12 cellular contexts compared by ENCODE assay signal in genomic region chr7:93920496-93921189, GRCh38. TPM values are rescaled to one million over a fixed set of nuclear protein-coding genes. Genes with fewer than 3 reads are reported as not detected.
DNase-seq lines count a peak whose midpoint lies in the region; ATAC-seq and TF ChIP-seq lines count a peak whose summit lies in the region.
"Had no signal": no experiment of that assay in that cellular context is flagged by ENCODE, and none has a peak within 500 bp of the region (broad histone marks: within the 10 kb centered on the region; RNA-seq: fewer than 3 reads in every experiment).

No MANE protein-coding gene starts in this region.

- ATAC-seq in SK-N-SH treated with all-trans-retinoic acid at 6 μM for 48 hours = peak; percentile 9
- ATAC-seq in GM19324 (IDR thresholded peaks at IDR 0.05; ENCODE audit: low FRiP score, unreplicated experiment) = no peak

- BruUV-seq in Calu3 (replicated peaks; lab: Mats Ljungman, UMichigan) = no TSS peak

- CTCF ChIA-PET in Calu3 (lab: Charles Lee) = interaction anchor here (0.6 kb wide), 1 partner anchor 78 kb away, joined by 4 read pairs; no protein-coding TSS in a partner anchor

- H3K4me3 ChIP-seq in sigmoid colon = peak overlapping the region in 3 of 4 donors; percentile 62 to 74 (median 64)

- H3K36me3 ChIP-seq in sigmoid colon = no peaks in the 10 kb centered on the region
- H3K36me3 ChIP-seq: HAP-1 had no signal

- no peak for TF ChIP-seq POLR2A in sigmoid colon (IDR thresholded peaks at IDR 0.05)

- 72 to 79% methylated on average over 6 of the region's 6 CpGs for WGBS in sigmoid colon, 2 donors

- no peaks in the 10 kb centered on the region for H3K27me3 ChIP-seq in sigmoid colon

- H3K4me3 Mint-ChIP-seq in Calu3 (ENCODE audit: low read depth, unreplicated experiment) (peak overlapping the region; percentile 75), glutamatergic neuron (ENCODE audit: unreplicated experiment) (peak overlapping the region; percentile 28)

- H3K36me3 Mint-ChIP-seq in Calu3 (ENCODE audit: insufficient read depth, unreplicated experiment) (peaks cover 20% of the 10 kb centered on the region), glutamatergic neuron (ENCODE audit: unreplicated experiment) (no peaks in the 10 kb centered on the region)

- H3K27me3 Mint-ChIP-seq in Calu3 (ENCODE audit: unreplicated experiment) = no peaks in the 10 kb centered on the region
- H3K27me3 Mint-ChIP-seq in glutamatergic neuron (ENCODE audit: unreplicated experiment) = no peaks in the 10 kb centered on the region

- TF ChIP-seq CTCF in Calu3 (IDR thresholded peaks at IDR 0.05; ENCODE audit: unreplicated experiment) = no peak
- TF ChIP-seq CTCF in glutamatergic neuron (IDR thresholded peaks at IDR 0.05; ENCODE audit: partially characterized antibody, unreplicated experiment) = no peak
- no peak for TF ChIP-seq CTCF in sigmoid colon (IDR thresholded peaks at IDR 0.05)

- intact Hi-C loops in Calu3 (cut with micrococcal nuclease; ENCODE audit: unreplicated experiment) (no loop called here), sigmoid colon (cut with DNase I) (loop anchor here (5.0 kb wide), 1 partner anchor 82 kb away; the partner anchor contains the start of gene BET1)

- H3K9me3 Mint-ChIP-seq in Calu3 (ENCODE audit: low read depth, unreplicated experiment) (no peaks in the 10 kb centered on the region), glutamatergic neuron (ENCODE audit: unreplicated experiment) (no peaks in the 10 kb centered on the region)

- H3K4me1 Mint-ChIP-seq in Calu3 (ENCODE audit: low read depth, unreplicated experiment) = peaks cover 9% of the 10 kb centered on the region
- H3K4me1 Mint-ChIP-seq in glutamatergic neuron (ENCODE audit: low read depth, unreplicated experiment) = peaks cover 3% of the 10 kb centered on the region

- DNase-seq in Calu3 (no peak), glutamatergic neuron (no peak), sigmoid colon (no peak), globus pallidus (ENCODE audit: low spot score) (no peak), mesenteric fat pad (ENCODE audit: low spot score) (no peak), NOMO-1 (lab: John Stamatoyannopoulos, UW; ENCODE audit: unreplicated experiment in 2 of 2) (no peak)
- DNase-seq: effector CD4-positive, alpha-beta T cell had no signal

- H3K27ac ChIP-seq in sigmoid colon = peak overlapping the region; percentile 85 to 92 (median 88)

- H3K9me3 ChIP-seq in sigmoid colon = no peaks in the 10 kb centered on the region
- H3K9me3 ChIP-seq: HAP-1 had no signal

- H3K4me1 ChIP-seq in sigmoid colon = peaks cover 0 to 40% (median 16%) of the 10 kb centered on the region in 4 donors

- H3K27ac Mint-ChIP-seq in Calu3 (ENCODE audit: unreplicated experiment) = peak overlapping the region; percentile 59
- H3K27ac Mint-ChIP-seq in glutamatergic neuron (ENCODE audit: unreplicated experiment) = no peak overlapping the region

- TF ChIP-seq EP300 in sigmoid colon (IDR thresholded peaks at IDR 0.05) = no peak

TF ChIP-seq in SK-N-SH treated with all-trans-retinoic acid at 6 μM for 48 hours, 23 proteins besides CTCF, POLR2A, EP300 and RAD21 (continues in another document):
- TF ChIP-seq PATZ1 (CRISPR knock-in tag; IDR thresholded peaks at IDR 0.05; ENCODE audit: borderline replicate concordance) (no peak), POU6F1 (CRISPR knock-in tag; IDR thresholded peaks at IDR 0.05; ENCODE audit: borderline replicate concordance, low read depth) (no peak), RARB (CRISPR knock-in tag; IDR thresholded peaks at IDR 0.05) (no peak), ISL1 (CRISPR knock-in tag; IDR thresholded peaks at IDR 0.05) (no peak), PPARA (CRISPR knock-in tag; IDR thresholded peaks at IDR 0.05; ENCODE audit: borderline replicate concordance) (no peak), TCF4 (CRISPR knock-in tag; IDR thresholded peaks at IDR 0.05; ENCODE audit: borderline replicate concordance) (no peak), CSRNP3 (CRISPR knock-in tag; IDR thresholded peaks at IDR 0.05) (no peak), TSHZ2 (CRISPR knock-in tag; IDR thresholded peaks at IDR 0.05) (no peak), ZFP30 (CRISPR knock-in tag; IDR thresholded peaks at IDR 0.05) (no peak)

RNA-seq across cellular contexts. Expression of gene GNG11, which starts 0.9 kb away (rescaled TPM):
- total RNA-seq in Calu3 (2022) (2.6 and 3.5 TPM in 2 replicates), glutamatergic neuron (ENCODE audit: unreplicated experiment) (0.56 TPM), sigmoid colon (10 to 100 TPM; 12.9 to 26.8 (median 18.9) TPM), mesenteric fat pad (33.2 TPM)
- polyA plus RNA-seq in sigmoid colon = 10 to 100 TPM in 1 of 3 donors, 1 to 10 TPM in 2; 8.1 to 34.2 (median 8.1) TPM
- total RNA-seq: T-helper 1 cell treated with Interleukin-12 subunit alpha and Interleukin-12 subunit beta and Interleukin-4 antibody, amounts not matched to agents 30 ng/mL and 1 ng/mL, for 36 hours had no signal

RNA-seq across cellular contexts. Expression of gene GNGT1, which starts 14.3 kb away (rescaled TPM):
- total RNA-seq in Calu3 (2022) = not detected in 2 replicates
- total RNA-seq in glutamatergic neuron (ENCODE audit: unreplicated experiment) = not detected
- not detected for total RNA-seq in sigmoid colon
- polyA plus RNA-seq in sigmoid colon = not detected
- not detected for total RNA-seq in mesenteric fat pad
- total RNA-seq: lung microvascular endothelial cell; T-helper 1 cell treated with Interleukin-12 subunit alpha and Interleukin-12 subunit beta and Interleukin-4 antibody, amounts not matched to agents 30 ng/mL and 1 ng/mL, for 36 hours had no signal

RNA-seq across cellular contexts. Expression of gene TFPI2, which starts 30.1 kb away (rescaled TPM):
- total RNA-seq in Calu3 (2022) = 213 and 218 TPM in 2 replicates
- 3.2 TPM for total RNA-seq in glutamatergic neuron (ENCODE audit: unreplicated experiment)
- 1 to 10 TPM in 3 of 4 donors, under 1 TPM in 1; 0.55 to 5.0 (median 3.7) TPM for total RNA-seq in sigmoid colon
- polyA plus RNA-seq in sigmoid colon = 1 to 10 TPM; 1.3 to 2.5 (median 1.8) TPM
- total RNA-seq in mesenteric fat pad = 27.9 TPM
- total RNA-seq: T-helper 1 cell treated with Interleukin-12 subunit alpha and Interleukin-12 subunit beta and Interleukin-4 antibody, amounts not matched to agents 30 ng/mL and 1 ng/mL, for 36 hours had no signal
